7 cellular contexts compared by ENCODE assay signal in the genomic region with DNA sequence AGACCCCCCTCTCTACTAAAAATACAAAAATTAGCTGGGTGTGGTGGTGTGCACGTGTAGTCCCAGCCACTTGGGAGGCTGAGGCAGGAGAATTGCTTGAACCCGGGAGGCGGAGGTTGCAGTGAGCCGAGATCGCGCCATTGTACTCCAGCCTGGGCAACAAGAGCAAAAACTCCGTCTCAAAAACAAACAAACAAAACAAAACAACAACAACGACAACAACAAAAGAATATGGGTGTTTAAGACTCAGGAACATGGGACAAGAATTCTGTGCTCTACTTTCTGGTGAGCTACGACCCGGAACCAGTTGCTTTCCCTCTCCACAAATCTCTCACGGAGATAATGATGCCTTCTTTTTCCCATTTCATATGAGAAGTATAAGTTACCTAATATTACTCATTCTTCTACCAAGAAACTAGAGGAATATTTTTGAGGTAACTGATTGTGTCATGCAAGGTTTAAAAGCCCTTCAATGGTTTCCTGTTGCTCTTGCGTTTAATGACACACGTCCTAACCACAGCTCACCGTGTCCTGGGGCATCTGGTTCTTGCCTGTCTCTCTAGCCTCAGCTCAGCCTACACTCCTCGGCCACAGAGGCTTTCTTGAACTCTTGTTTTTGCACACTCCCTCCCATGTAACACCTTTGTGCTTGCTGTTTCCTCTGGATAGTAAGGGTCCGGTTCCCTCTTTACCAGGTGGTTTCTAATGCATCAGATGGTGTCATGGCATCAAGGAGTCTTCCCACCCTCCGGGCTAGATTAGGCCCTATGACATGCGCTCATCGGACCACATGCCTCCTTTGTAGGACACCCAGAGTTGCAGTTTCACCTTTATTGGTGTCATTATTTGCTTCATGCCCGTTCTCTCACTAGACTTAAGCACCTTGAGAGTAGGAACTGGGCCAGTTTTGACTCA.
DNase-seq lines count a peak whose midpoint lies in the region; ATAC-seq and TF ChIP-seq lines count a peak whose summit lies in the region.

No MANE protein-coding gene starts in this region.

- POLR2A ChIA-PET in naive thymus-derived CD4-positive, alpha-beta T cell (lab: Charles Lee), result interaction anchor here (1.7 kb wide), 1 partner anchor 78 kb away, joined by 3 read pairs; no protein-coding TSS in a partner anchor

- in situ Hi-C loops in G401 (cut with HindIII; ENCODE audit: low sequenced_read_pairs), result no loop called here

- peaks cover 7 to 30% of the 10 kb centered on the region in 2 donors for H3K4me1 ChIP-seq in naive thymus-derived CD4-positive, alpha-beta T cell (ENCODE audit: control insufficient read depth in 2 of 2, insufficient read depth in 2 of 2, low read length in 2 of 2)

- intact Hi-C loops in naive thymus-derived CD4-positive, alpha-beta T cell (cut with micrococcal nuclease), result loop anchor here (1.0 to 5.0 kb wide), 5 partner anchors 21 to 78 kb away; a partner anchor contains a TSS

- ATAC-seq in HG03571 (IDR thresholded peaks at IDR 0.05; ENCODE audit: unreplicated experiment), result peak; percentile 77
- peak; percentile 73 for ATAC-seq in naive thymus-derived CD4-positive, alpha-beta T cell

- no peaks in the 10 kb centered on the region for H3K27me3 ChIP-seq in naive thymus-derived CD4-positive, alpha-beta T cell (ENCODE audit: control insufficient read depth in 2 of 2, insufficient read depth in 2 of 2, low read length in 2 of 2)

- no peak overlapping the region for H3K27ac ChIP-seq in naive thymus-derived CD4-positive, alpha-beta T cell (ENCODE audit: low read depth, low read length)

- TF ChIP-seq CTCF in GM20000 (IDR thresholded peaks at IDR 0.05; ENCODE audit: extremely low read depth, missing control alignments), result no peak

- H3K9me3 Mint-ChIP-seq in naive thymus-derived CD4-positive, alpha-beta T cell, result peaks cover 0 to 3% (median 0%) of the 10 kb centered on the region in 11 donors

- peak overlapping the region; percentile 38 to 94 (median 85) for H3K27ac Mint-ChIP-seq in naive thymus-derived CD4-positive, alpha-beta T cell

- H3K36me3 Mint-ChIP-seq in naive thymus-derived CD4-positive, alpha-beta T cell, result peaks cover 0 to 19% (median 0%) of the 10 kb centered on the region in 5 donors

- peak overlapping the region in 5 of 10 donors; percentile 8 to 72 (median 31) for H3K4me3 Mint-ChIP-seq in naive thymus-derived CD4-positive, alpha-beta T cell

- DNase-seq in GM20000 (ENCODE audit: low spot score) (peak; percentile 68), activated T-cell treated with anti-CD3 and anti-CD28 coated beads for 24 hours (ENCODE audit: low read depth) (peak; percentile 60), NCI-H446 treated with DMSO at 0.1 percent for 48 hours (lab: John Stamatoyannopoulos, UW) (no peak), G401 (ENCODE audit: low spot score) (no peak), NCI-H1417 treated with DMSO at 0.1 percent for 48 hours (lab: John Stamatoyannopoulos, UW) (no peak)
- DNase-seq in naive thymus-derived CD4-positive, alpha-beta T cell, result peak in 8 of 9 donors; percentile 33 to 69 (median 52)

- no peaks in the 10 kb centered on the region for H3K27me3 Mint-ChIP-seq in naive thymus-derived CD4-positive, alpha-beta T cell

- no peaks in the 10 kb centered on the region for H3K9me3 ChIP-seq in naive thymus-derived CD4-positive, alpha-beta T cell (ENCODE audit: control insufficient read depth in 2 of 3, low read length in 3 of 3)

- no peaks in the 10 kb centered on the region for H3K36me3 ChIP-seq in naive thymus-derived CD4-positive, alpha-beta T cell (ENCODE audit: control insufficient read depth in 2 of 3, insufficient read depth in 3 of 3, low read length in 3 of 3)

- CTCF ChIA-PET in naive thymus-derived CD4-positive, alpha-beta T cell (lab: Charles Lee), result no interaction called here

- peaks cover 23 to 63% (median 28%) of the 10 kb centered on the region in 7 donors for H3K4me1 Mint-ChIP-seq in naive thymus-derived CD4-positive, alpha-beta T cell

- H3K4me3 ChIP-seq in naive thymus-derived CD4-positive, alpha-beta T cell (ENCODE audit: low read length), result no peak overlapping the region

Comparison
In these comparisons a context has a peak if more than half of its experiments do, and no peak if none do; other contexts are left out.
1. DNase-seq: peak in GM20000 (single experiment), activated T-cell treated with anti-CD3 and anti-CD28 coated beads for 24 hours (single experiment) and naive thymus-derived CD4-positive, alpha-beta T cell (8 of 9); none in NCI-H446 treated with DMSO at 0.1 percent for 48 hours (single experiment), G401 (single experiment) and NCI-H1417 treated with DMSO at 0.1 percent for 48 hours (single experiment).